ENCODE assay signal across 9 cellular contexts in genomic region chr11:85626496-85626895, GRCh38. TPM values are rescaled to one million over a fixed set of nuclear protein-coding genes. Genes with fewer than 3 reads are reported as not detected.
A peak's percentile ranks its signal among the peaks of the same experiment; 100 is the strongest.
DNase-seq lines count a peak whose midpoint lies in the region; ATAC-seq and TF ChIP-seq lines count a peak whose summit lies in the region.
"Had no signal": no experiment of that assay in that cellular context is flagged by ENCODE, and none has a peak within 500 bp of the region (broad histone marks: within the 10 kb centered on the region; RNA-seq: fewer than 3 reads in every experiment).

No MANE protein-coding gene starts in this region.

- H3K9me3 Mint-ChIP-seq in GM23338 (no peaks in the 10 kb centered on the region; the same call in 2 of the 3 replicates), osteocyte (ENCODE audit: unreplicated experiment) (no peaks in the 10 kb centered on the region)

- TF ChIP-seq CTCF in GM23338 (conservative IDR thresholded peaks at IDR 0.05; ENCODE audit: low read depth in 2 of 2) (no peak), dorsolateral prefrontal cortex (IDR thresholded peaks at IDR 0.05 in 54 of 56, conservative IDR thresholded peaks at IDR 0.05 in 2 of 56; ENCODE audit: low read depth in 1 of 56, partially characterized antibody in 56 of 56) (no peak), osteocyte (IDR thresholded peaks at IDR 0.05) (no peak), foreskin keratinocyte (conservative IDR thresholded peaks at IDR 0.05) (no peak)

- DNase-seq in GM23338 (ENCODE audit: low spot score) (no peak), NCI-H2107 treated with DMSO at 0.1 percent for 48 hours (lab: John Stamatoyannopoulos, UW; ENCODE audit: unreplicated experiment) (peak; percentile 17), dorsolateral prefrontal cortex (peak in 1 of 10 donors; percentile 12), osteocyte (ENCODE audit: extremely low spot score, unreplicated experiment) (no peak), foreskin keratinocyte (no peak), NCI-H1694 (lab: John Stamatoyannopoulos, UW) (no peak)
- DNase-seq: KG1 had no signal

- peaks cover 30% of the 10 kb centered on the region for H3K79me2 ChIP-seq in GM23338 (replicated peaks; ENCODE audit: insufficient read depth)

- peaks cover 21% of the 10 kb centered on the region for H3K4me1 Mint-ChIP-seq in GM23338
- H3K4me1 Mint-ChIP-seq in osteocyte (ENCODE audit: unreplicated experiment): peaks cover 22% of the 10 kb centered on the region

- H3K9me2 ChIP-seq in GM23338 (ENCODE audit: insufficient read depth): no peaks in the 10 kb centered on the region

- intact Hi-C loops in dorsolateral prefrontal cortex (cut with DNase I): no loop called here

- peak overlapping the region; percentile 93 for H3K4me3 Mint-ChIP-seq in GM23338
- H3K4me3 Mint-ChIP-seq in osteocyte (ENCODE audit: unreplicated experiment): peak overlapping the region; percentile 98

- 0 out of 2 replicates have a peak, but pooled peaks cover 7% of the 10 kb centered on the region for H3K36me3 ChIP-seq in GM23338 (ENCODE audit: insufficient read depth)

- H3K27me3 Mint-ChIP-seq in GM23338 (ENCODE audit: insufficient read depth, low read depth, poor library complexity): no peaks in the 10 kb centered on the region
- peaks cover 11% of the 10 kb centered on the region for H3K27me3 Mint-ChIP-seq in osteocyte (ENCODE audit: unreplicated experiment)

- H3F3A ChIP-seq in GM23338 (replicated peaks; ENCODE audit: low read depth): peaks cover 9% of the 10 kb centered on the region; the same call in 1 of the 2 replicates

- no peaks in the 10 kb centered on the region for H3K27me3 ChIP-seq in GM23338 (ENCODE audit: insufficient read depth)
- H3K27me3 ChIP-seq in dorsolateral prefrontal cortex: no peaks in the 10 kb centered on the region
- H3K27me3 ChIP-seq in foreskin keratinocyte: no peaks in the 10 kb centered on the region

- H3K27ac Mint-ChIP-seq in GM23338 (no peak overlapping the region), osteocyte (ENCODE audit: unreplicated experiment) (peak overlapping the region; percentile 97)

- H3K36me3 Mint-ChIP-seq in GM23338 (ENCODE audit: low read depth): peaks cover 8% of the 10 kb centered on the region; the same call in 2 of the 3 replicates
- H3K36me3 Mint-ChIP-seq in osteocyte (ENCODE audit: unreplicated experiment): no peaks in the 10 kb centered on the region

- H3K4me3 ChIP-seq in GM23338 (peak overlapping the region; percentile 71), dorsolateral prefrontal cortex (peak overlapping the region in 56 of 59 donors; percentile 52 to 94 (median 81))

- H3K27ac ChIP-seq in GM23338 (ENCODE audit: low read depth) (no peak overlapping the region), dorsolateral prefrontal cortex (peak overlapping the region in 17 of 59 donors; percentile 88 to 98 (median 96)), foreskin keratinocyte (no peak overlapping the region)

- no peak overlapping the region for H2AFZ ChIP-seq in GM23338

- H3K4me1 ChIP-seq in GM23338 (ENCODE audit: insufficient read depth): peaks cover 17% of the 10 kb centered on the region; the same call in 1 of the 2 replicates
- peaks cover 8% of the 10 kb centered on the region for H3K4me1 ChIP-seq in foreskin keratinocyte

- H4K20me1 ChIP-seq in GM23338 (replicated peaks; ENCODE audit: insufficient read depth): no peaks in the 10 kb centered on the region

- peak overlapping the region; percentile 94 for H3K4me2 ChIP-seq in GM23338

- ATAC-seq in GM23338: no peak
- no peak for ATAC-seq in foreskin keratinocyte
- no peak for ATAC-seq in HG03280 (IDR thresholded peaks at IDR 0.05; ENCODE audit: unreplicated experiment)
- no peak for ATAC-seq in GM21447 (IDR thresholded peaks at IDR 0.05; ENCODE audit: unreplicated experiment)

TF ChIP-seq in GM23338, 12 proteins besides CTCF, POLR2A, EP300 and RAD21 (continues in another document):
- no peak for TF ChIP-seq NANOG (IDR thresholded peaks at IDR 0.05; ENCODE audit: borderline replicate concordance)
- TF ChIP-seq POLR2AphosphoS5 (IDR thresholded peaks at IDR 0.05; ENCODE audit: low read depth): no peak
- TF ChIP-seq JUNB (IDR thresholded peaks at IDR 0.05; ENCODE audit: unreplicated experiment): no peak
- no peak for TF ChIP-seq EZH2 (IDR thresholded peaks at IDR 0.05; ENCODE audit: low read depth, unreplicated experiment)

RNA-seq across cellular contexts. Expression of gene DLG2, which starts 0.6 kb away (rescaled TPM):
- total RNA-seq in GM23338 (2014; rRNA removed; shearing (Covaris generic)): 14.4 and 19.8 TPM in 2 replicates
- polyA plus RNA-seq in GM23338 (2016; fragmentation: Nextera tagmentation; extraction: Ambion mirVana): 13.0 and 21.5 TPM in 2 replicates
- total RNA-seq in dorsolateral prefrontal cortex: 100 to 1,000 TPM; 153 to 378 (median 318) TPM
- 1.2 and 2.1 TPM in 2 replicates for total RNA-seq in osteocyte
- 0.21 and 0.75 TPM in 2 replicates for total RNA-seq in foreskin keratinocyte
- polyA plus RNA-seq in foreskin keratinocyte: 0.07 and 0.31 TPM in 2 replicates

RNA-seq across cellular contexts. Expression of gene TMEM126B, which starts 1.9 kb away (rescaled TPM):
- 93.0 and 96.1 TPM in 2 replicates for total RNA-seq in GM23338 (2014; rRNA removed; shearing (Covaris generic))
- 169 and 176 TPM in 2 replicates for polyA plus RNA-seq in GM23338 (2016; fragmentation: Nextera tagmentation; extraction: Ambion mirVana)
- 10 to 100 TPM; 33.6 to 78.5 (median 56.3) TPM for total RNA-seq in dorsolateral prefrontal cortex
- total RNA-seq in osteocyte: 44.3 and 49.0 TPM in 2 replicates
- 58.8 and 59.8 TPM in 2 replicates for total RNA-seq in foreskin keratinocyte
- 58.5 and 65.6 TPM in 2 replicates for polyA plus RNA-seq in foreskin keratinocyte

RNA-seq across cellular contexts. Expression of gene TMEM126A, which starts 21.3 kb away (rescaled TPM):
- 24.7 and 29.5 TPM in 2 replicates for total RNA-seq in GM23338 (2014; rRNA removed; shearing (Covaris generic))
- polyA plus RNA-seq in GM23338 (2016; fragmentation: Nextera tagmentation; extraction: Ambion mirVana) (70.2 and 71.1 TPM in 2 replicates), foreskin keratinocyte (68.2 and 69.5 TPM in 2 replicates)
- total RNA-seq in dorsolateral prefrontal cortex (10 to 100 TPM; 17.2 to 40.6 (median 27.3) TPM), osteocyte (25.0 and 28.9 TPM in 2 replicates), foreskin keratinocyte (46.1 and 50.1 TPM in 2 replicates)

RNA-seq across cellular contexts. Expression of gene CREBZF, which starts 38.4 kb away (rescaled TPM):
- 64.3 and 82.2 TPM in 2 replicates for total RNA-seq in GM23338 (2014; rRNA removed; shearing (Covaris generic))
- polyA plus RNA-seq in GM23338 (2016; fragmentation: Nextera tagmentation; extraction: Ambion mirVana) (32.3 and 34.8 TPM in 2 replicates), foreskin keratinocyte (7.1 and 8.5 TPM in 2 replicates)
- total RNA-seq in dorsolateral prefrontal cortex (10 to 100 TPM; 41.8 to 87.2 (median 58.4) TPM), osteocyte (38.0 and 44.7 TPM in 2 replicates), foreskin keratinocyte (25.3 and 26.6 TPM in 2 replicates)

RNA-seq across cellular contexts. Expression of gene CCDC89, which starts 59.5 kb away (rescaled TPM):
- total RNA-seq in GM23338 (2014; rRNA removed; shearing (Covaris generic)): 0.31 TPM in 1 of 2 replicates, not detected in the other
- not detected in 2 replicates for polyA plus RNA-seq in GM23338 (2016; fragmentation: Nextera tagmentation; extraction: Ambion mirVana)
- total RNA-seq in dorsolateral prefrontal cortex: 1 to 10 TPM in 113 of 120 experiments, under 1 TPM in 7; 0.56 to 3.8 (median 1.9) TPM
- total RNA-seq in osteocyte: not detected in 2 replicates
- total RNA-seq in foreskin keratinocyte: 0.14 and 0.51 TPM in 2 replicates
- 0.18 and 0.22 TPM in 2 replicates for polyA plus RNA-seq in foreskin keratinocyte
